15 cellular contexts compared by ENCODE assay signal in the genomic region with DNA sequence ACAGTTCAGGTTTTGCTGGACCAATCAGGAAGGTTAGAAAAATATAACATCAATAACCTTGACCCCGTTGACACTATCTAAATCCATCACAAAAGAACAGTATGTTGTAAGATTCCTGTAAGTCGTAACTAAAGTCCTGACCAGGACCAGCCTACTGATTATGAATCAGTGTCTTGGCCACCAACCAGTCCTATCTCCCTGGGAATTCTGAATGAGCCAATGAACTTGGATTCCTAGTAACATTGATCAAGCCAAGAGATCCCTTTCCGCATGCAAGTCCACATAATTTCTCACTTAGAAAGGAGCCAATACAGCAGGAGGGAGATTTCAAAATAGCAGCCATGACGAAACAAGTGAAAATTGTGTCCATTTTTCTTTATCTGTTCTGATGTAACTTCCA. TPM values are rescaled to one million over a fixed set of nuclear protein-coding genes. Genes with fewer than 3 reads are reported as not detected.
A peak's percentile ranks its signal among the peaks of the same experiment; 100 is the strongest.
DNase-seq lines count a peak whose midpoint lies in the region; ATAC-seq and TF ChIP-seq lines count a peak whose summit lies in the region.
"Had no signal": no experiment of that assay in that cellular context is flagged by ENCODE, and none has a peak within 500 bp of the region (broad histone marks: within the 10 kb centered on the region; RNA-seq: fewer than 3 reads in every experiment).

No MANE protein-coding gene starts in this region.

- DNase-seq in EH (ENCODE audit: low read depth), result peak; percentile 18
- no peak for DNase-seq in RWPE2 (ENCODE audit: low spot score)
- DNase-seq in fibroblast of the conjunctiva (ENCODE audit: low read depth), result peak; percentile 94
- peak; percentile 28 for DNase-seq in renal cortical epithelial cell (ENCODE audit: low read depth)
- DNase-seq in UCSD-AML1 (lab: John Stamatoyannopoulos, UW; ENCODE audit: unreplicated experiment), result no peak
- DNase-seq in posterior cingulate gyrus, result no peak
- DNase-seq in activated naive CD4-positive, alpha-beta T cell (lab: John Stamatoyannopoulos, UW), result no peak
- DNase-seq: activated T-cell treated with anti-CD3 and anti-CD28 coated beads, Interleukin-2, amount 50 U/mL, for 1 hour; anterior cingulate cortex; CD4-positive, alpha-beta T cell; effector memory CD8-positive, alpha-beta T cell; NCI-H2029; NCI-H82; stomach had no signal

- no peaks in the 10 kb centered on the region for H3K4me1 ChIP-seq in RWPE2 (ENCODE audit: insufficient read depth, poor library complexity, severe bottlenecking)
- H3K4me1 ChIP-seq: stomach had no signal

- intact Hi-C loops in posterior cingulate gyrus (cut with DNase I), result no loop called here

- no peaks in the 10 kb centered on the region for H3K9me3 ChIP-seq in RWPE2 (ENCODE audit: severe bottlenecking)
- H3K9me3 ChIP-seq: stomach had no signal

- 0 out of 3 replicates have a peak, but pooled peaks have one; percentile 17 for ATAC-seq in RWPE2 (ENCODE audit: low read depth)
- ATAC-seq in HG02852 (IDR thresholded peaks at IDR 0.05; ENCODE audit: unreplicated experiment), result no peak
- ATAC-seq: effector memory CD8-positive, alpha-beta T cell had no signal

- no peaks in the 10 kb centered on the region for H3K36me3 ChIP-seq in RWPE2 (ENCODE audit: low read depth)
- H3K36me3 ChIP-seq: stomach had no signal

- H3K4me3 ChIP-seq in RWPE2 (ENCODE audit: severe bottlenecking), result no peak overlapping the region
- H3K4me3 ChIP-seq: stomach had no signal

- H3K27me3 ChIP-seq in RWPE2 (ENCODE audit: insufficient read depth, poor library complexity, severe bottlenecking), result no peaks in the 10 kb centered on the region

- no peak overlapping the region for H3K27ac ChIP-seq in RWPE2 (ENCODE audit: poor library complexity, severe bottlenecking)

- TF ChIP-seq CTCF in RWPE2 (IDR thresholded peaks at IDR 0.05; ENCODE audit: poor library complexity, severe bottlenecking), result no peak

RNA-seq across cellular contexts. Expression of a gene that starts 9.5 kb away (rescaled TPM):
- total RNA-seq in renal cortical epithelial cell, result not detected in 2 replicates

RNA-seq across cellular contexts. Expression of a gene that starts 31.5 kb away (rescaled TPM):
- total RNA-seq in renal cortical epithelial cell, result not detected in 2 replicates

Comparison
In these comparisons a context has a peak if more than half of its experiments do, and no peak if none do; other contexts are left out.
1. DNase-seq: peak in EH (single experiment), fibroblast of the conjunctiva (single experiment) and renal cortical epithelial cell (single experiment); none in RWPE2 (single experiment), UCSD-AML1 (single experiment), posterior cingulate gyrus (0 of 10) and activated naive CD4-positive, alpha-beta T cell (0 of 4).